In genomic region chr5:33409435-33410146, GRCh38 we compare ENCODE assay signal across 17 cellular contexts. TPM values are rescaled to one million over a fixed set of nuclear protein-coding genes. Genes with fewer than 3 reads are reported as not detected.
DNase-seq lines count a peak whose midpoint lies in the region; TF ChIP-seq lines count a peak whose summit lies in the region.
"Had no signal": no experiment of that assay in that cellular context is flagged by ENCODE, and none has a peak within 500 bp of the region (broad histone marks: within the 10 kb centered on the region; RNA-seq: fewer than 3 reads in every experiment).

No MANE protein-coding gene starts in this region.

- CTCF ChIA-PET in activated naive CD4-positive, alpha-beta T cell treated with anti-CD3 and anti-CD28 coated beads for 36 hours (lab: Charles Lee) = no interaction called here

- H3K27ac Mint-ChIP-seq in activated naive CD4-positive, alpha-beta T cell treated with anti-CD3 and anti-CD28 coated beads for 36 hours = no peak overlapping the region
- H3K27ac Mint-ChIP-seq: nephron; T-helper 2 cell treated with Interferon-gamma antibody and Interleukin-4, amounts not matched to agents 5 μg/mL and 100 μg/mL, for 36 hours had no signal

- H3K9me3 Mint-ChIP-seq in activated naive CD4-positive, alpha-beta T cell treated with anti-CD3 and anti-CD28 coated beads for 36 hours = no peaks in the 10 kb centered on the region
- H3K9me3 Mint-ChIP-seq: nephron; T-helper 2 cell treated with Interferon-gamma antibody and Interleukin-4, amounts not matched to agents 5 μg/mL and 100 μg/mL, for 36 hours had no signal

- intact Hi-C loops in activated naive CD4-positive, alpha-beta T cell treated with anti-CD3 and anti-CD28 coated beads for 36 hours (cut with micrococcal nuclease) = no loop called here

- H3K4me3 Mint-ChIP-seq in activated naive CD4-positive, alpha-beta T cell treated with anti-CD3 and anti-CD28 coated beads for 36 hours = no peak overlapping the region
- H3K4me3 Mint-ChIP-seq: nephron; T-helper 2 cell treated with Interferon-gamma antibody and Interleukin-4, amounts not matched to agents 5 μg/mL and 100 μg/mL, for 36 hours had no signal

- no peaks in the 10 kb centered on the region for H3K36me3 ChIP-seq in adipocyte (ENCODE audit: control insufficient read depth, insufficient read depth, low read length, severe bottlenecking)
- H3K36me3 ChIP-seq: esophagus squamous epithelium had no signal

- DNase-seq in GM03348 (ENCODE audit: low spot score) = peak; percentile 43
- peak; percentile 88 for DNase-seq in adipocyte (ENCODE audit: low read depth)
- peak; percentile 89 to 95 for DNase-seq in foreskin fibroblast
- peak; percentile 91 for DNase-seq in skeletal muscle cell (ENCODE audit: low read depth)
- no peak for DNase-seq in COR-L47 (lab: John Stamatoyannopoulos, UW)
- DNase-seq in T-helper 9 cell = no peak
- DNase-seq in activated naive CD4-positive, alpha-beta T cell treated with anti-CD3 and anti-CD28 coated beads for 36 hours = no peak
- DNase-seq: activated CD8-positive, alpha-beta memory T cell treated with anti-CD3 and anti-CD28 coated beads, Interleukin-2, amount 50 U/mL, for 4 hours; DND-41; dorsolateral prefrontal cortex; esophagus squamous epithelium; NCI-H1930; NCI-H510A treated with DMSO at 0.1 percent for 48 hours; SHP77 treated with DMSO at 0.1 percent for 48 hours; stimulated activated CD4-positive, alpha-beta T cell treated with anti-CD3 and anti-CD28 coated beads, Interleukin-1b, Interleukin-23, amount 100 ng/mL, for 48 hours had no signal

- H3K4me3 ChIP-seq in adipocyte (ENCODE audit: low read length) (peak overlapping the region; percentile 57), foreskin fibroblast (ENCODE audit: low read depth in 1 of 2, low read length in 2 of 2) (no peak overlapping the region), skeletal muscle cell (ENCODE audit: low read depth, low read length) (no peak overlapping the region)
- H3K4me3 ChIP-seq: dorsolateral prefrontal cortex, esophagus squamous epithelium had no signal

- TF ChIP-seq CTCF in foreskin fibroblast (IDR thresholded peaks at IDR 0.05; ENCODE audit: low read depth, low read length) = no peak

- no peaks in the 10 kb centered on the region for H3K36me3 Mint-ChIP-seq in activated naive CD4-positive, alpha-beta T cell treated with anti-CD3 and anti-CD28 coated beads for 36 hours (ENCODE audit: low read depth)

- H3K4me1 ChIP-seq in adipocyte (ENCODE audit: control insufficient read depth, insufficient read depth, low read length) = peaks cover 10% of the 10 kb centered on the region
- H3K4me1 ChIP-seq: esophagus squamous epithelium had no signal

- H3K4me1 Mint-ChIP-seq in activated naive CD4-positive, alpha-beta T cell treated with anti-CD3 and anti-CD28 coated beads for 36 hours (ENCODE audit: low read depth) = no peaks in the 10 kb centered on the region
- H3K4me1 Mint-ChIP-seq: nephron had no signal

- H3K9me3 ChIP-seq in adipocyte (ENCODE audit: control insufficient read depth, low read length) = no peaks in the 10 kb centered on the region
- H3K9me3 ChIP-seq: esophagus squamous epithelium had no signal

- H3K27me3 ChIP-seq in adipocyte (replicated peaks; ENCODE audit: control insufficient read depth, insufficient read depth, low read length) = no peaks in the 10 kb centered on the region
- H3K27me3 ChIP-seq: esophagus squamous epithelium had no signal

- peak overlapping the region; percentile 7 for H3K9ac ChIP-seq in adipocyte (ENCODE audit: low read length)

- H3K27me3 Mint-ChIP-seq in activated naive CD4-positive, alpha-beta T cell treated with anti-CD3 and anti-CD28 coated beads for 36 hours (ENCODE audit: low read depth) = peaks cover 18% of the 10 kb centered on the region

RNA-seq across cellular contexts. Expression of gene TARS1, which starts 31.2 kb away (rescaled TPM):
- total RNA-seq in activated naive CD4-positive, alpha-beta T cell treated with anti-CD3 and anti-CD28 coated beads for 36 hours = 100 to 1,000 TPM; 244 to 260 TPM

Comparison
In these comparisons a context has a peak if more than half of its experiments do, and no peak if none do; other contexts are left out.
1. DNase-seq: peak in GM03348 (single experiment), adipocyte (single experiment), foreskin fibroblast (2 of 2) and skeletal muscle cell (single experiment); none in COR-L47 (single experiment), T-helper 9 cell (single experiment) and activated naive CD4-positive, alpha-beta T cell treated with anti-CD3 and anti-CD28 coated beads for 36 hours (single experiment).